ENCODE assay signal across 9 cellular contexts in genomic region chr11:36478700-36479329, GRCh38. TPM values are rescaled to one million over a fixed set of nuclear protein-coding genes. Genes with fewer than 3 reads are reported as not detected.
DNase-seq lines count a peak whose midpoint lies in the region; ATAC-seq and TF ChIP-seq lines count a peak whose summit lies in the region.
"Had no signal": no experiment of that assay in that cellular context is flagged by ENCODE, and none has a peak within 500 bp of the region (broad histone marks: within the 10 kb centered on the region; RNA-seq: fewer than 3 reads in every experiment).

No MANE protein-coding gene starts in this region.

- H3K4me2 ChIP-seq in DND-41 (ENCODE audit: insufficient read depth, low read length): no peak overlapping the region
- no peak overlapping the region for H3K4me2 ChIP-seq in OCI-LY7 (ENCODE audit: low read length)

- ATAC-seq in DND-41 (ENCODE audit: insufficient read depth, low read depth) (peak; percentile 74), right lobe of liver (peak; percentile 46 to 61 (median 54))

- POLR2A ChIA-PET in OCI-LY7 (lab: Charles Lee): interaction anchor here (0.6 to 2.8 kb wide), 7 partner anchors 10 to 211 kb away, joined by 3 to 8 read pairs (median 6); no protein-coding TSS in a partner anchor

- H3K9ac ChIP-seq in DND-41 (ENCODE audit: low read depth, low read length): no peak overlapping the region

- BruUV-seq in OCI-LY7 (replicated peaks; lab: Mats Ljungman, UMichigan): no TSS peak

- H3K4me3 ChIP-seq in DND-41 (ENCODE audit: low read depth in 1 of 2, low read length in 2 of 2): no peak overlapping the region
- H3K4me3 ChIP-seq in OCI-LY7 (ENCODE audit: low read depth, low read length, poor library complexity, severe bottlenecking): no peak overlapping the region
- H3K4me3 ChIP-seq in right lobe of liver: no peak overlapping the region

- CTCF ChIA-PET in OCI-LY7 (lab: Charles Lee; ENCODE audit: unreplicated experiment): interaction anchor here (0.8 to 2.4 kb wide), 7 partner anchors 9 to 213 kb away, joined by 3 to 15 read pairs (median 4); no protein-coding TSS in a partner anchor

- no peak for TF ChIP-seq POLR2A in right lobe of liver (IDR thresholded peaks at IDR 0.05)

- H3K79me2 ChIP-seq in DND-41 (ENCODE audit: insufficient read depth, low read length) (no peaks in the 10 kb centered on the region), OCI-LY7 (ENCODE audit: insufficient read depth, low read depth, low read length) (no peaks in the 10 kb centered on the region)

- H4K20me1 ChIP-seq in DND-41 (ENCODE audit: insufficient read depth, low read length) (peaks cover 4% of the 10 kb centered on the region; the same call in 1 of the 2 replicates), OCI-LY7 (ENCODE audit: insufficient read depth, low read length) (no peaks in the 10 kb centered on the region)

- H3K36me3 ChIP-seq in DND-41 (ENCODE audit: insufficient read depth, low read length) (peaks cover 2% of the 10 kb centered on the region), OCI-LY7 (ENCODE audit: insufficient read depth, low read length) (peaks cover 2% of the 10 kb centered on the region), right lobe of liver (peaks cover 0 to 3% (median 0%) of the 10 kb centered on the region in 4 donors)

- no peak overlapping the region for H2AFZ ChIP-seq in DND-41 (ENCODE audit: low read depth, low read length)
- H2AFZ ChIP-seq in OCI-LY7 (ENCODE audit: low read length): no peak overlapping the region

- intact Hi-C loops in OCI-LY7 (cut with micrococcal nuclease; ENCODE audit: unreplicated experiment) (loop anchor here (1.0 kb wide), 1 partner anchor 187 kb away; no protein-coding TSS in a partner anchor), right lobe of liver (cut with DNase I) (no loop called here)

- 31% methylated on average over 2 of the region's 2 CpGs for WGBS in right lobe of liver (ENCODE audit: insufficient coverage, low coverage, low lambda C conversion rate, missing lambda C conversion rate)

- TF ChIP-seq CTCF in DND-41 (IDR thresholded peaks at IDR 0.05; ENCODE audit: borderline replicate concordance, extremely low read depth, low read length, poor library complexity, severe bottlenecking): peak; percentile 69
- peak; percentile 86 for TF ChIP-seq CTCF in OCI-LY7 (conservative IDR thresholded peaks at IDR 0.05; ENCODE audit: low read length)
- TF ChIP-seq CTCF in right lobe of liver (IDR thresholded peaks at IDR 0.05): peak; percentile 32 to 53 (median 41)

- H3K9me3 ChIP-seq in DND-41 (ENCODE audit: insufficient read depth, low read length, severe bottlenecking) (no peaks in the 10 kb centered on the region), OCI-LY7 (ENCODE audit: low read length) (no peaks in the 10 kb centered on the region), right lobe of liver (no peaks in the 10 kb centered on the region)

- no peak overlapping the region for H3K27ac ChIP-seq in DND-41 (ENCODE audit: low read length)
- H3K27ac ChIP-seq in OCI-LY7 (ENCODE audit: low read depth, low read length, poor library complexity, severe bottlenecking): no peak overlapping the region
- no peak overlapping the region for H3K27ac ChIP-seq in right lobe of liver

- no peaks in the 10 kb centered on the region for H3K9me2 ChIP-seq in OCI-LY7 (ENCODE audit: insufficient read depth, low read length)

- H3K4me1 ChIP-seq in DND-41 (ENCODE audit: insufficient read depth, low read length) (no peaks in the 10 kb centered on the region), OCI-LY7 (ENCODE audit: insufficient read depth, low read length, poor library complexity, severe bottlenecking) (no peaks in the 10 kb centered on the region), right lobe of liver (no peaks in the 10 kb centered on the region)

- H3K27me3 ChIP-seq in DND-41 (ENCODE audit: insufficient read depth, low read length, poor library complexity) (no peaks in the 10 kb centered on the region), right lobe of liver (no peaks in the 10 kb centered on the region)

- DNase-seq in DND-41: peak; percentile 27
- peak; percentile 54 for DNase-seq in HT1080 (ENCODE audit: low read depth)
- peak; percentile 62 for DNase-seq in OCI-LY7 (ENCODE audit: low spot score)
- DNase-seq in cerebellum (ENCODE audit: low spot score): peak; percentile 52
- no peak for DNase-seq in right lobe of liver
- DNase-seq in HuH-7.5 (ENCODE audit: low spot score): no peak
- no peak for DNase-seq in activated CD4-positive, CD25-positive, alpha-beta regulatory T cell treated with anti-CD3 and anti-CD28 coated beads, Interleukin-2, amount 50 U/mL, for 72 hours
- DNase-seq in effector CD8-positive, alpha-beta T cell (lab: John Stamatoyannopoulos, UW): no peak
- DNase-seq: activated B cell treated with CpG ODN at 0.5 μM for 24 hours had no signal

RNA-seq across cellular contexts. Expression of gene TRAF6, which starts 31.3 kb away (rescaled TPM):
- total RNA-seq in HT1080 (2014; rRNA removed; shearing (Covaris generic)): 7.4 and 8.1 TPM in 2 replicates
- polyA plus RNA-seq in HT1080 (2015; cell fraction: cytosol; rRNA removed): 4.7 and 5.6 TPM in 2 replicates
- 9.0 and 10.6 TPM in 2 replicates for polyA plus RNA-seq in HT1080 (2015; cell fraction: nucleus; rRNA removed)
- 5.5 and 6.8 TPM in 2 replicates for total RNA-seq in OCI-LY7 (2014; rRNA removed; shearing (Covaris generic))
- 10.2 and 11.4 TPM in 2 replicates for total RNA-seq in OCI-LY7 (2022)
- total RNA-seq in cerebellum: 17.0 TPM
- total RNA-seq in right lobe of liver: 1 to 10 TPM; 4.9 to 7.4 (median 6.7) TPM

Comparison
In these comparisons a context has a peak if more than half of its experiments do, and no peak if none do; other contexts are left out.
1. DNase-seq: peak in DND-41 (single experiment), HT1080 (single experiment), OCI-LY7 (single experiment) and cerebellum (single experiment); none in right lobe of liver (0 of 3), HuH-7.5 (single experiment), activated CD4-positive, CD25-positive, alpha-beta regulatory T cell treated with anti-CD3 and anti-CD28 coated beads, Interleukin-2, amount 50 U/mL, for 72 hours (single experiment) and effector CD8-positive, alpha-beta T cell (single experiment).
2. Peak in every context shown above with its lines, with median percentiles within 50 percentile points of each other: CTCF ChIP-seq.